24 cellular contexts compared by ENCODE assay signal in genomic region chr16:20880867-20881866, GRCh38. TPM values are rescaled to one million over a fixed set of nuclear protein-coding genes. Genes with fewer than 3 reads are reported as not detected.
A peak's percentile ranks its signal among the peaks of the same experiment; 100 is the strongest.
DNase-seq lines count a peak whose midpoint lies in the region; ATAC-seq and TF ChIP-seq lines count a peak whose summit lies in the region.
"Had no signal": no experiment of that assay in that cellular context is flagged by ENCODE, and none has a peak within 500 bp of the region (broad histone marks: within the 10 kb centered on the region; RNA-seq: fewer than 3 reads in every experiment).

No MANE protein-coding gene starts in this region.

- ATAC-seq in RWPE2 (ENCODE audit: low read depth) (no peak; the same call in 2 of the 3 replicates), left lobe of liver (peak; percentile 9), GM18873 (IDR thresholded peaks at IDR 0.05; ENCODE audit: low FRiP score, unreplicated experiment) (no peak), GM18867 (IDR thresholded peaks at IDR 0.05; ENCODE audit: unreplicated experiment) (no peak)
- ATAC-seq: Panc1, right cardiac atrium had no signal

- no peaks in the 10 kb centered on the region for H3K9me3 ChIP-seq in RWPE2 (ENCODE audit: severe bottlenecking)
- H3K9me3 ChIP-seq: adrenal gland had no signal

- H3K36me3 Mint-ChIP-seq in progenitor cell of endocrine pancreas (ENCODE audit: insufficient read depth), result peaks cover 7% of the 10 kb centered on the region
- H3K36me3 Mint-ChIP-seq in mesothelial cell of epicardium, result peaks cover 2% of the 10 kb centered on the region

- H3K4me1 Mint-ChIP-seq in progenitor cell of endocrine pancreas (ENCODE audit: low read depth), result peaks cover 33% of the 10 kb centered on the region
- H3K4me1 Mint-ChIP-seq in mesothelial cell of epicardium, result peaks cover 27% of the 10 kb centered on the region

- H3K4me1 ChIP-seq in RWPE2 (ENCODE audit: insufficient read depth, poor library complexity, severe bottlenecking), result peaks cover 21% of the 10 kb centered on the region

- H3K27ac Mint-ChIP-seq in progenitor cell of endocrine pancreas, result peak overlapping the region; percentile 63
- no peak overlapping the region for H3K27ac Mint-ChIP-seq in mesothelial cell of epicardium
- H3K27ac Mint-ChIP-seq: stimulated activated naive CD8-positive, alpha-beta T cell treated with anti-CD3 and anti-CD28 coated beads, Interleukin-15, Interleukin-2, amounts not matched to agents 100 ng/mL and 50 ng/mL, for 24 hours had no signal

- no peak overlapping the region for H3K4me3 ChIP-seq in RWPE2 (ENCODE audit: severe bottlenecking)
- H3K4me3 ChIP-seq: adrenal gland, cardiac muscle cell, SK-N-MC had no signal

- DNase-seq in CD1c-positive myeloid dendritic cell (ENCODE audit: extremely low spot score), result peak; percentile 29
- DNase-seq in RWPE2 (ENCODE audit: low spot score), result no peak
- DNase-seq in left lobe of liver (ENCODE audit: low spot score), result no peak
- DNase-seq in progenitor cell of endocrine pancreas (ENCODE audit: low spot score, unreplicated experiment), result no peak
- DNase-seq in dermis blood vessel endothelial cell, result no peak
- no peak for DNase-seq in mesothelial cell of epicardium (ENCODE audit: low spot score in 2 of 2, unreplicated experiment in 2 of 2)
- DNase-seq: activated CD4-positive, alpha-beta T cell treated with anti-CD3 and anti-CD28 coated beads for 1 hour; activated CD8-positive, alpha-beta memory T cell treated with anti-CD3 and anti-CD28 coated beads, Interleukin-2, amount 50 U/mL, for 4 hours; activated effector memory CD4-positive, alpha-beta T cell treated with Interleukin-2 at 50 U/mL for 16 hours; adrenal gland; CD8-positive, alpha-beta memory T cell; effector CD4-positive, alpha-beta T cell; head of caudate nucleus; NCI-H1092 treated with DMSO at 0.1 percent for 48 hours; NCI-H69; right cardiac atrium; T-helper 9 cell had no signal

- H3K27ac ChIP-seq in RWPE2 (ENCODE audit: poor library complexity, severe bottlenecking), result peak overlapping the region; percentile 71
- H3K27ac ChIP-seq: cardiac muscle cell, KMS-11, SK-N-MC had no signal

- H3K27me3 ChIP-seq in RWPE2 (ENCODE audit: insufficient read depth, poor library complexity, severe bottlenecking), result no peaks in the 10 kb centered on the region
- H3K27me3 ChIP-seq: adrenal gland, cardiac muscle cell had no signal

- peaks cover 3% of the 10 kb centered on the region for H3K9me3 Mint-ChIP-seq in progenitor cell of endocrine pancreas (ENCODE audit: low read depth)
- H3K9me3 Mint-ChIP-seq in mesothelial cell of epicardium, result peaks cover 3% of the 10 kb centered on the region
- H3K9me3 Mint-ChIP-seq: CD8-positive, alpha-beta memory T cell had no signal

- TF ChIP-seq CTCF in RWPE2 (IDR thresholded peaks at IDR 0.05; ENCODE audit: poor library complexity, severe bottlenecking) (no peak), progenitor cell of endocrine pancreas (IDR thresholded peaks at IDR 0.05; ENCODE audit: unreplicated experiment) (no peak), mesothelial cell of epicardium (IDR thresholded peaks at IDR 0.05; ENCODE audit: unreplicated experiment) (no peak)

- no peak overlapping the region for H3K4me3 Mint-ChIP-seq in progenitor cell of endocrine pancreas (ENCODE audit: low read depth)
- H3K4me3 Mint-ChIP-seq in mesothelial cell of epicardium, result no peak overlapping the region
- H3K4me3 Mint-ChIP-seq: CD8-positive, alpha-beta memory T cell; stimulated activated naive CD8-positive, alpha-beta T cell treated with anti-CD3 and anti-CD28 coated beads, Interleukin-15, Interleukin-2, amounts not matched to agents 100 ng/mL and 50 ng/mL, for 24 hours had no signal

- no peaks in the 10 kb centered on the region for H3K27me3 Mint-ChIP-seq in progenitor cell of endocrine pancreas
- no peaks in the 10 kb centered on the region for H3K27me3 Mint-ChIP-seq in mesothelial cell of epicardium (ENCODE audit: low read depth)
- H3K27me3 Mint-ChIP-seq: CD8-positive, alpha-beta memory T cell; stimulated activated naive CD8-positive, alpha-beta T cell treated with anti-CD3 and anti-CD28 coated beads, Interleukin-15, Interleukin-2, amounts not matched to agents 100 ng/mL and 50 ng/mL, for 24 hours had no signal

- no peaks in the 10 kb centered on the region for H3K36me3 ChIP-seq in RWPE2 (ENCODE audit: low read depth)
- H3K36me3 ChIP-seq: adrenal gland, cardiac muscle cell had no signal

RNA-seq across cellular contexts. Expression of gene DCUN1D3, which starts 19.0 kb away (rescaled TPM):
- 15.0 TPM for total RNA-seq in left lobe of liver
- 23.2 and 24.2 TPM in 2 replicates for total RNA-seq in progenitor cell of endocrine pancreas
- 33.8 and 80.8 TPM in 2 replicates for total RNA-seq in dermis blood vessel endothelial cell
- total RNA-seq in mesothelial cell of epicardium, result 10.8 to 12.4 TPM (median 12.0 TPM) in 3 replicates

RNA-seq across cellular contexts. Expression of gene LYRM1, which starts 19.4 kb away (rescaled TPM):
- 33.9 TPM for total RNA-seq in left lobe of liver
- 32.5 and 34.2 TPM in 2 replicates for total RNA-seq in progenitor cell of endocrine pancreas
- total RNA-seq in dermis blood vessel endothelial cell, result 75.2 and 87.4 TPM in 2 replicates
- total RNA-seq in mesothelial cell of epicardium, result 14.7 to 16.0 TPM (median 15.9 TPM) in 3 replicates
